In genomic region chr14:58395815-58396626, GRCh38 we compare ENCODE assay signal across 8 cellular contexts. TPM values are rescaled to one million over a fixed set of nuclear protein-coding genes. Genes with fewer than 3 reads are reported as not detected.
DNase-seq lines count a peak whose midpoint lies in the region; ATAC-seq and TF ChIP-seq lines count a peak whose summit lies in the region.

TOMM20L (plus strand) TSS chr14:58395930; CDS start chr14:58395958, 28 bp downstream.

- TF ChIP-seq POLR2A in upper lobe of left lung (IDR thresholded peaks at IDR 0.05), result peak in 2 of 4 donors; percentile 33 to 51

- H3K4me1 ChIP-seq in HUES6 (ENCODE audit: control insufficient read depth, insufficient read depth, low read length) (peaks cover 10% of the 10 kb centered on the region; the same call in 1 of the 2 replicates), SK-N-SH (ENCODE audit: control insufficient read depth in 1 of 2, insufficient read depth in 2 of 2, low read depth in 1 of 2, low read length in 1 of 2) (peaks cover 0 to 6% of the 10 kb centered on the region in 2 experiments; a peak in 1 of 4 replicates), upper lobe of left lung (peaks cover 3 to 15% (median 7%) of the 10 kb centered on the region in 4 donors)

- H3K4me3 ChIP-seq in HUES6 (ENCODE audit: low read depth, low read length), result peak within 1 kb of the TSS; percentile 64
- peak within 1 kb of the TSS; percentile 47 to 60 for H3K4me3 ChIP-seq in SK-N-SH (ENCODE audit: low read depth in 2 of 2, low read length in 1 of 2)
- peak within 1 kb of the TSS in 3 of 4 donors; percentile 54 to 76 (median 64) for H3K4me3 ChIP-seq in upper lobe of left lung

- no peaks in the 10 kb centered on the region for H4K20me1 ChIP-seq in SK-N-SH (ENCODE audit: insufficient read depth)

- H3K4me2 ChIP-seq in SK-N-SH, result peak within 1 kb of the TSS; percentile 49

- no peaks in the 10 kb centered on the region for H3K9me3 ChIP-seq in HUES6 (ENCODE audit: control insufficient read depth, insufficient read depth, low read depth, low read length)
- H3K9me3 ChIP-seq in SK-N-SH, result no peaks in the 10 kb centered on the region
- no peaks in the 10 kb centered on the region for H3K9me3 ChIP-seq in upper lobe of left lung

- TF ChIP-seq EP300 in SK-N-SH (IDR thresholded peaks at IDR 0.05; ENCODE audit: borderline replicate concordance in 1 of 2, low read depth in 1 of 2, low read length in 1 of 2) (no peak), upper lobe of left lung (IDR thresholded peaks at IDR 0.05) (no peak)

- H2AFZ ChIP-seq in SK-N-SH (ENCODE audit: low read depth), result peak within 1 kb of the TSS; percentile 95; the same call in 1 of the 2 replicates

- peaks cover 5% of the 10 kb centered on the region for H3F3A ChIP-seq in SK-N-SH (replicated peaks; ENCODE audit: insufficient read depth)

- peak; percentile 49 for TF ChIP-seq RAD21 in SK-N-SH (IDR thresholded peaks at IDR 0.05; ENCODE audit: low read length)

- H3K9me2 ChIP-seq in SK-N-SH, result no peaks in the 10 kb centered on the region

- H3K36me3 ChIP-seq in HUES6 (ENCODE audit: control insufficient read depth, insufficient read depth, low read length) (no peaks in the 10 kb centered on the region), SK-N-SH (replicated peaks in 1 of 2; ENCODE audit: control insufficient read depth in 1 of 2, insufficient read depth in 2 of 2, low read length in 1 of 2) (no peaks in the 10 kb centered on the region), upper lobe of left lung (no peaks in the 10 kb centered on the region)

- 62% methylated on average over 15 of the region's 81 CpGs for WGBS in SK-N-SH (ENCODE audit: low lambda C conversion rate)
- WGBS in upper lobe of left lung, 2 donors, result 11 to 14% methylated on average over 19 to 49 of the region's 81 CpGs

- peaks cover 19% of the 10 kb centered on the region for H3K27me3 ChIP-seq in HUES6 (ENCODE audit: control insufficient read depth, insufficient read depth, low read length)
- H3K27me3 ChIP-seq in SK-N-SH (ENCODE audit: insufficient read depth), result no peaks in the 10 kb centered on the region
- H3K27me3 ChIP-seq in upper lobe of left lung, result no peaks in the 10 kb centered on the region

- POLR2A ChIA-PET in SK-N-SH (lab: Yijun Ruan, JAX), result interaction anchor here (1.0 to 1.2 kb wide), 3 partner anchors 30 to 98 kb away, joined by 3 to 6 read pairs (median 3); partner anchors contain the start of gene ARID4A

- CTCF ChIA-PET in SK-N-SH (lab: Yijun Ruan, JAX), result interaction anchor here (0.7 to 2.9 kb wide), 25 partner anchors 9 to 287 kb away, joined by 3 to 19 read pairs (median 4); partner anchors contain the start of genes ARID4A, KIAA0586, PSMA3 and TIMM9

- no peak within 1 kb of the TSS for H3K27ac ChIP-seq in HUES6 (ENCODE audit: low read depth, low read length)
- no peak within 1 kb of the TSS for H3K27ac ChIP-seq in SK-N-SH (ENCODE audit: low read depth in 2 of 2, low read length in 1 of 2)
- H3K27ac ChIP-seq in upper lobe of left lung, result peak within 1 kb of the TSS; percentile 78 to 83 (median 82)

- peak; percentile 77 for DNase-seq in DMS79 treated with DMSO at 0.1 percent for 48 hours (lab: John Stamatoyannopoulos, UW)
- peak; percentile 95 for DNase-seq in SK-N-SH
- peak; percentile 19 for DNase-seq in activated naive CD8-positive, alpha-beta T cell treated with anti-CD3 and anti-CD28 coated beads, Interleukin-2, amount 50 U/mL, for 16 hours (ENCODE audit: low read depth, low spot score)
- DNase-seq in cardiac septum (ENCODE audit: low spot score), result peak; percentile 83
- peak in 9 of 10 donors; percentile 17 to 89 (median 36) for DNase-seq in posterior cingulate gyrus
- peak; percentile 78 to 97 for DNase-seq in upper lobe of left lung

- peak within 1 kb of the TSS; percentile 89 for H3K9ac ChIP-seq in HUES6 (ENCODE audit: low read length)
- H3K9ac ChIP-seq in SK-N-SH, result peak within 1 kb of the TSS; percentile 53; the same call in 1 of the 2 replicates

- peak; percentile 78 for TF ChIP-seq CTCF in SK-N-SH (IDR thresholded peaks at IDR 0.05)
- TF ChIP-seq CTCF in upper lobe of left lung (IDR thresholded peaks at IDR 0.05), result peak; percentile 94 to 97 (median 95)

- intact Hi-C loops in cardiac septum (cut with DNase I), result no loop called here
- intact Hi-C loops in posterior cingulate gyrus (cut with DNase I), result no loop called here

- H3K79me2 ChIP-seq in SK-N-SH (ENCODE audit: insufficient read depth), result no peaks in the 10 kb centered on the region

- ATAC-seq in GM21423 (IDR thresholded peaks at IDR 0.05; ENCODE audit: unreplicated experiment) (peak; percentile 93), upper lobe of left lung (ENCODE audit: low FRiP score in 2 of 2) (peak; percentile 89 to 98)

TF ChIP-seq in SK-N-SH, 30 proteins besides CTCF, POLR2A, EP300 and RAD21:
- TF ChIP-seq SMC3 (IDR thresholded peaks at IDR 0.05; ENCODE audit: low read depth, low read length), result peak; percentile 47
- 0 out of 2 replicates have a peak, but pooled peaks have one; percentile 22 for TF ChIP-seq MXI1 (IDR thresholded peaks at IDR 0.05; ENCODE audit: low read depth, low read length)
- no peak for TF ChIP-seq JUND (IDR thresholded peaks at IDR 0.05)
- TF ChIP-seq, protein P1, sequence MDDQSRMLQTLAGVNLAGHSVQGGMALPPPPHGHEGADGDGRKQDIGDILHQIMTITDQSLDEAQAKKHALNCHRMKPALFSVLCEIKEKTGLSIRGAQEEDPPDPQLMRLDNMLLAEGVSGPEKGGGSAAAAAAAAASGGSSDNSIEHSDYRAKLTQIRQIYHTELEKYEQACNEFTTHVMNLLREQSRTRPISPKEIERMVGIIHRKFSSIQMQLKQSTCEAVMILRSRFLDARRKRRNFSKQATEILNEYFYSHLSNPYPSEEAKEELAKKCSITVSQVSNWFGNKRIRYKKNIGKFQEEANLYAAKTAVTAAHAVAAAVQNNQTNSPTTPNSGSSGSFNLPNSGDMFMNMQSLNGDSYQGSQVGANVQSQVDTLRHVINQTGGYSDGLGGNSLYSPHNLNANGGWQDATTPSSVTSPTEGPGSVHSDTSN (IDR thresholded peaks at IDR 0.05), result no peak
- TF ChIP-seq, protein P2, sequence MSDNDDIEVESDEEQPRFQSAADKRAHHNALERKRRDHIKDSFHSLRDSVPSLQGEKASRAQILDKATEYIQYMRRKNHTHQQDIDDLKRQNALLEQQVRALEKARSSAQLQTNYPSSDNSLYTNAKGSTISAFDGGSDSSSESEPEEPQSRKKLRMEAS (IDR thresholded peaks at IDR 0.05; ENCODE audit: low read depth), result peak; percentile 86
- TF ChIP-seq GABPA (IDR thresholded peaks at IDR 0.05; ENCODE audit: low read depth), result no peak
- TF ChIP-seq, protein P3, sequence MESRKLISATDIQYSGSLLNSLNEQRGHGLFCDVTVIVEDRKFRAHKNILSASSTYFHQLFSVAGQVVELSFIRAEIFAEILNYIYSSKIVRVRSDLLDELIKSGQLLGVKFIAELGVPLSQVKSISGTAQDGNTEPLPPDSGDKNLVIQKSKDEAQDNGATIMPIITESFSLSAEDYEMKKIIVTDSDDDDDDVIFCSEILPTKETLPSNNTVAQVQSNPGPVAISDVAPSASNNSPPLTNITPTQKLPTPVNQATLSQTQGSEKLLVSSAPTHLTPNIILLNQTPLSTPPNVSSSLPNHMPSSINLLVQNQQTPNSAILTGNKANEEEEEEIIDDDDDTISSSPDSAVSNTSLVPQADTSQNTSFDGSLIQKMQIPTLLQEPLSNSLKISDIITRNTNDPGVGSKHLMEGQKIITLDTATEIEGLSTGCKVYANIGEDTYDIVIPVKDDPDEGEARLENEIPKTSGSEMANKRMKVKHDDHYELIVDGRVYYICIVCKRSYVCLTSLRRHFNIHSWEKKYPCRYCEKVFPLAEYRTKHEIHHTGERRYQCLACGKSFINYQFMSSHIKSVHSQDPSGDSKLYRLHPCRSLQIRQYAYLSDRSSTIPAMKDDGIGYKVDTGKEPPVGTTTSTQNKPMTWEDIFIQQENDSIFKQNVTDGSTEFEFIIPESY (IDR thresholded peaks at IDR 0.05; ENCODE audit: borderline replicate concordance, low read depth), result no peak
- no peak for TF ChIP-seq NFIC (IDR thresholded peaks at IDR 0.05; ENCODE audit: borderline replicate concordance)
- peak; percentile 66 for TF ChIP-seq NRF1 (IDR thresholded peaks at IDR 0.05; ENCODE audit: low read depth, low read length)
- peak; percentile 46; the same call in 1 of the 2 replicates for TF ChIP-seq TAF1 (IDR thresholded peaks at IDR 0.05; ENCODE audit: borderline replicate concordance, low read depth, low read length)
- no peak for TF ChIP-seq MEF2A (IDR thresholded peaks at IDR 0.05; ENCODE audit: borderline replicate concordance, low read depth)
- no peak for TF ChIP-seq RCOR1 (IDR thresholded peaks at IDR 0.05; ENCODE audit: low read length)
- TF ChIP-seq RXRA (IDR thresholded peaks at IDR 0.05; ENCODE audit: borderline replicate concordance, low read depth), result no peak
- TF ChIP-seq FOXJ3 (CRISPR knock-in tag; IDR thresholded peaks at IDR 0.05), result no peak
- no peak for TF ChIP-seq POLR2AphosphoS5 (IDR thresholded peaks at IDR 0.05; ENCODE audit: low read depth, low read length)
- TF ChIP-seq SIN3A (IDR thresholded peaks at IDR 0.05; ENCODE audit: borderline replicate concordance, low read depth, low read length), result no peak
TF ChIP-seq in SK-N-SH: peak in this region for 5.

RNA-seq across cellular contexts. Expression of gene TOMM20L, which starts in this region (rescaled TPM):
- not detected in 2 replicates for polyA plus RNA-seq in SK-N-SH (2012; rRNA removed)
- not detected in 2 replicates for polyA plus RNA-seq in SK-N-SH (2012; cell fraction: cytosol; rRNA removed)
- not detected in 2 replicates for polyA plus RNA-seq in SK-N-SH (2012; cell fraction: nucleus; rRNA removed)
- total RNA-seq in cardiac septum (not detected), upper lobe of left lung (1 to 10 TPM in 1 of 6 donors, not detected in 5; 1.3 TPM)

Comparison
In these comparisons a context has a peak if more than half of its experiments do, and no peak if none do; other contexts are left out.
1. Peak in DNase-seq, H3K4me3 ChIP-seq, H3K9ac ChIP-seq and H3K4me2 ChIP-seq in SK-N-SH; RNA of the gene not detected or under 1 TPM.
2. Peak in DNase-seq in cardiac septum; RNA of the gene not detected or under 1 TPM.
3. DNase-seq: peak in every context shown above with its lines; median percentile 95 in SK-N-SH; 88 in upper lobe of left lung; 83 in cardiac septum; 77 in DMS79 treated with DMSO at 0.1 percent for 48 hours; 36 in posterior cingulate gyrus; 19 in activated naive CD8-positive, alpha-beta T cell treated with anti-CD3 and anti-CD28 coated beads, Interleukin-2, amount 50 U/mL, for 16 hours.
4. H3K27ac ChIP-seq: peak in upper lobe of left lung (4 of 4); none in HUES6 (single experiment) and SK-N-SH (0 of 2).
5. Peak in every context shown above with its lines, with median percentiles within 50 percentile points of each other: H3K4me3 ChIP-seq.